ENCODE assay signal across 17 cellular contexts in the genomic region with DNA sequence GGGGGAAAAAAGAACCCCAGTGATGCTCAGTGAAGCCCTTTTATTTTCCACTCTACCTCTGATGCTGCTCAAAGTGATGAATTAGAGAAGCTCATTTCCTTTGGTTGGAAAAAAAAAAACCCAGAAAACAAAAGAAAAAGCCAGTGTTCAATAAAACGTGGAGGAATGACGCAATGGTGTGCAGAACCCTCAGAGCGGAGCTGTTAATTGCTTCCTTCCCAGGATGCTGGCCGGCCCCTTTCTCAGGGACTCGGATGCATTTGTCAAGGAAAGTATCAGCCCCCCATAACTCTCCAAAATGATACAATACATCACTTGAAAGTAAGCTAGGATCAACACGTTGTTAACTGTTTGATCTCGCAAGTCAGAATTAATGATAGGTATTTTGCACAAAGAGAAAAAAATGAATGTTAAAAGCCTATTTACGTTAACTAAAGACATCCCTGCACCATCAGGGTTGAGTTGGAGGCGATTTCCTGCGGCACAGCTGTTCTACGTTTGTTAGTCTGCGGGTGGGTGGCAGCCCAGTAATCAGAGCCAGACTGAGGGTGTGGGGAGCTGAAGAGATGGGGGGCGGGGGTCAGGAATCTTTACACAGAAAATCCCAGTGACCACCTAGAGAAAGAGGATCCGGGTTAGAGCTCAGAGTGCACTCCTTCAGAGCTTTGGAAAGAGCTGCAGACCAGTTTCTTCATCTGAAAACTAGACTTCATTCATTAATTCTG.
DNase-seq lines count a peak whose midpoint lies in the region; ATAC-seq and TF ChIP-seq lines count a peak whose summit lies in the region.
"Had no signal": no experiment of that assay in that cellular context is flagged by ENCODE, and none has a peak within 500 bp of the region (broad histone marks: within the 10 kb centered on the region; RNA-seq: fewer than 3 reads in every experiment).

No MANE protein-coding gene starts in this region.

- BruUV-seq in A673 (replicated peaks; lab: Mats Ljungman, UMichigan), result no TSS peak

- H3K4me3 ChIP-seq in A673 (ENCODE audit: low read depth, low read length, poor library complexity, severe bottlenecking), result no peak overlapping the region
- no peak overlapping the region for H3K4me3 ChIP-seq in HFF-Myc (replicated peaks; ENCODE audit: low read depth, low read length)
- no peak overlapping the region for H3K4me3 ChIP-seq in psoas muscle

- H3K4me3 Mint-ChIP-seq in mesothelial cell of epicardium (no peak overlapping the region), CD14-positive monocyte (no peak overlapping the region)
- H3K4me3 Mint-ChIP-seq: IgD-negative memory B cell had no signal

- H3K36me3 ChIP-seq in A673 (ENCODE audit: insufficient read depth, low read length, poor library complexity, severe bottlenecking) (no peaks in the 10 kb centered on the region), psoas muscle (ENCODE audit: insufficient read depth in 1 of 2, low read depth in 1 of 2) (no peaks in the 10 kb centered on the region)

- H3K4me1 Mint-ChIP-seq in mesothelial cell of epicardium (peaks cover 10% of the 10 kb centered on the region), CD14-positive monocyte (no peaks in the 10 kb centered on the region)
- H3K4me1 Mint-ChIP-seq: IgD-negative memory B cell had no signal

- WGBS in psoas muscle, 3 donors, result 26 to 39% (median 35%) methylated on average over 14 of the region's 14 CpGs

- H3K27me3 ChIP-seq in A673 (replicated peaks; ENCODE audit: insufficient read depth, low read depth, low read length, poor library complexity) (no peaks in the 10 kb centered on the region), psoas muscle (ENCODE audit: insufficient read depth in 3 of 3, low read length in 2 of 3) (peaks cover 0 to 4% (median 2%) of the 10 kb centered on the region in 3 donors)

- H3K9me3 Mint-ChIP-seq in mesothelial cell of epicardium (no peaks in the 10 kb centered on the region), CD14-positive monocyte (peaks cover 0 to 4% (median 0%) of the 10 kb centered on the region in 7 donors)

- H3K4me1 ChIP-seq in A673 (ENCODE audit: insufficient read depth, low read length, poor library complexity, severe bottlenecking), result peaks cover 6% of the 10 kb centered on the region
- H3K4me1 ChIP-seq in psoas muscle, result no peaks in the 10 kb centered on the region

- CTCF ChIA-PET in A673 (lab: Charles Lee), result interaction anchor here (0.7 kb wide), 1 partner anchor 116 kb away, joined by 3 read pairs; no protein-coding TSS in a partner anchor

- no peaks in the 10 kb centered on the region for H3K9me3 ChIP-seq in A673 (ENCODE audit: low read depth, low read length, poor library complexity, severe bottlenecking)
- H3K9me3 ChIP-seq in psoas muscle, result no peaks in the 10 kb centered on the region

- DNase-seq in A673 (ENCODE audit: low spot score) (peak; percentile 52), HFF-Myc (ENCODE audit: extremely low read depth, low read depth) (peak; percentile 24), RPMI7951 (ENCODE audit: low read depth) (peak; percentile 37), mesothelial cell of epicardium (ENCODE audit: low spot score in 2 of 2, unreplicated experiment in 2 of 2) (no peak), psoas muscle (no peak), CD14-positive monocyte (ENCODE audit: low spot score) (no peak), NCI-H146 (lab: John Stamatoyannopoulos, UW) (no peak)
- DNase-seq: COR-L47, DMS153, Kasumi-1, MM.1S, NCI-H1417 treated with DMSO at 0.1 percent for 48 hours, NCI-H2081, NCI-H510A treated with DMSO at 0.1 percent for 48 hours had no signal

- POLR2A ChIA-PET in A673 (lab: Charles Lee; ENCODE audit: low non-redundant PET), result no interaction called here

- H3K27ac ChIP-seq in A673 (ENCODE audit: low read depth, low read length, poor library complexity, severe bottlenecking) (no peak overlapping the region), psoas muscle (no peak overlapping the region)
- H3K27ac ChIP-seq: RWPE1 had no signal

- no peaks in the 10 kb centered on the region for H3K27me3 Mint-ChIP-seq in mesothelial cell of epicardium (ENCODE audit: low read depth)
- H3K27me3 Mint-ChIP-seq in CD14-positive monocyte (ENCODE audit: low read depth in 3 of 3), result peaks cover 5 to 22% (median 19%) of the 10 kb centered on the region in 3 donors

- H3K36me3 Mint-ChIP-seq in mesothelial cell of epicardium, result no peaks in the 10 kb centered on the region
- no peaks in the 10 kb centered on the region for H3K36me3 Mint-ChIP-seq in CD14-positive monocyte
- H3K36me3 Mint-ChIP-seq: IgD-negative memory B cell had no signal

- ATAC-seq in psoas muscle (no peak), HG02973 (IDR thresholded peaks at IDR 0.05; ENCODE audit: unreplicated experiment) (no peak)

- peak overlapping the region; percentile 31 for H3K27ac Mint-ChIP-seq in mesothelial cell of epicardium
- H3K27ac Mint-ChIP-seq in CD14-positive monocyte, result no peak overlapping the region
- H3K27ac Mint-ChIP-seq: IgD-negative memory B cell had no signal

- intact Hi-C loops in A673 (cut with micrococcal nuclease; ENCODE audit: unreplicated experiment) (no loop called here), psoas muscle (cut with DNase I) (no loop called here), CD14-positive monocyte (cut with micrococcal nuclease) (no loop called here)

- no peak for TF ChIP-seq CTCF in A673 (conservative IDR thresholded peaks at IDR 0.05; ENCODE audit: low read depth, low read length)
- TF ChIP-seq CTCF in HFF-Myc (IDR thresholded peaks at IDR 0.05; ENCODE audit: low read depth, low read length, missing control alignments), result no peak
- TF ChIP-seq CTCF in mesothelial cell of epicardium (IDR thresholded peaks at IDR 0.05; ENCODE audit: unreplicated experiment), result no peak
- no peak for TF ChIP-seq CTCF in psoas muscle (IDR thresholded peaks at IDR 0.05)
- no peak for TF ChIP-seq CTCF in CD14-positive monocyte (IDR thresholded peaks at IDR 0.05)

Comparison
In these comparisons a context has a peak if more than half of its experiments do, and no peak if none do; other contexts are left out.
1. DNase-seq: peak in A673 (single experiment), HFF-Myc (single experiment) and RPMI7951 (single experiment); none in mesothelial cell of epicardium (0 of 2), psoas muscle (0 of 2), CD14-positive monocyte (single experiment) and NCI-H146 (single experiment).